13 cellular contexts compared by ENCODE assay signal in genomic region chr2:46827274-46827930, GRCh38.
A peak's percentile ranks its signal among the peaks of the same experiment; 100 is the strongest.
DNase-seq lines count a peak whose midpoint lies in the region; FAIRE-seq and TF ChIP-seq lines count a peak whose summit lies in the region.
"Had no signal": no experiment of that assay in that cellular context is flagged by ENCODE, and none has a peak within 500 bp of the region (broad histone marks: within the 10 kb centered on the region; RNA-seq: fewer than 3 reads in every experiment).

No MANE protein-coding gene starts in this region.

- no peak overlapping the region for H3K9ac ChIP-seq in endothelial cell of umbilical vein (replicated peaks; ENCODE audit: extremely low read depth, insufficient read depth, low read length)

- H3K4me3 ChIP-seq in NB4 (ENCODE audit: low read depth, low read length) (no peak overlapping the region), endothelial cell of umbilical vein (replicated peaks in 1 of 3; ENCODE audit: insufficient read depth in 1 of 3, low read depth in 1 of 3, low read length in 3 of 3) (no peak overlapping the region), tibial nerve (no peak overlapping the region)
- H3K4me3 ChIP-seq: skin epidermis had no signal

- BruUV-seq in endothelial cell of umbilical vein (replicated peaks; lab: Mats Ljungman, UMichigan), result no TSS peak

- H3K27me3 Mint-ChIP-seq in activated CD4-positive, alpha-beta memory T cell treated with anti-CD3 and anti-CD28 coated beads for 36 hours, result peaks cover 13% of the 10 kb centered on the region

- no peaks in the 10 kb centered on the region for H3K4me1 Mint-ChIP-seq in activated CD4-positive, alpha-beta memory T cell treated with anti-CD3 and anti-CD28 coated beads for 36 hours (ENCODE audit: low read depth)

- no peaks in the 10 kb centered on the region for H3K9me3 ChIP-seq in endothelial cell of umbilical vein (replicated peaks; ENCODE audit: control insufficient read depth, insufficient read depth, low read length)
- H3K9me3 ChIP-seq in tibial nerve, result peaks cover 0 to 4% (median 0%) of the 10 kb centered on the region in 4 donors

- no peaks in the 10 kb centered on the region for H3K9me1 ChIP-seq in endothelial cell of umbilical vein (replicated peaks; ENCODE audit: control insufficient read depth, extremely low read depth, insufficient read depth, low read length)

- peaks cover 4% of the 10 kb centered on the region for H3K9me3 Mint-ChIP-seq in activated CD4-positive, alpha-beta memory T cell treated with anti-CD3 and anti-CD28 coated beads for 36 hours

- no peak for TF ChIP-seq CTCF in NB4 (IDR thresholded peaks at IDR 0.05; ENCODE audit: low read depth, low read length)
- no peak for TF ChIP-seq CTCF in endothelial cell of umbilical vein (IDR thresholded peaks at IDR 0.05; ENCODE audit: extremely low read depth in 1 of 2, insufficient read depth in 1 of 2, low read depth in 1 of 2, low read length in 2 of 2)
- no peak for TF ChIP-seq CTCF in tibial nerve (IDR thresholded peaks at IDR 0.05)

- intact Hi-C loops in endothelial cell of umbilical vein (cut with micrococcal nuclease), result no loop called here
- intact Hi-C loops in activated CD4-positive, alpha-beta memory T cell treated with anti-CD3 and anti-CD28 coated beads for 36 hours (cut with micrococcal nuclease), result no loop called here

- no peak for FAIRE-seq in endothelial cell of umbilical vein (lab: Jason Lieb, UNC)

- H3K4me1 ChIP-seq in endothelial cell of umbilical vein (ENCODE audit: control insufficient read depth, extremely low read depth, insufficient read depth, low read length) (no peaks in the 10 kb centered on the region), tibial nerve (no peaks in the 10 kb centered on the region)

- H3K27ac ChIP-seq in endothelial cell of umbilical vein (ENCODE audit: insufficient read depth, low read depth, low read length) (no peak overlapping the region), tibial nerve (no peak overlapping the region)

- H3K36me3 ChIP-seq in endothelial cell of umbilical vein (ENCODE audit: control insufficient read depth in 2 of 2, extremely low read depth in 1 of 2, insufficient read depth in 2 of 2, low read length in 2 of 2) (no peaks in the 10 kb centered on the region), tibial nerve (no peaks in the 10 kb centered on the region)

- no peak overlapping the region for H3K4me3 Mint-ChIP-seq in activated CD4-positive, alpha-beta memory T cell treated with anti-CD3 and anti-CD28 coated beads for 36 hours
- H3K4me3 Mint-ChIP-seq: activated T-cell treated with anti-CD3 and anti-CD28 coated beads, Interleukin-2, amount 50 U/mL, for 4 hours had no signal

- POLR2A ChIA-PET in endothelial cell of umbilical vein (lab: Charles Lee), result no interaction called here
- POLR2A ChIA-PET in activated CD4-positive, alpha-beta memory T cell treated with anti-CD3 and anti-CD28 coated beads for 36 hours (lab: Charles Lee), result no interaction called here

- DNase-seq in Daoy (ENCODE audit: low read depth) (peak; percentile 63), NB4 (ENCODE audit: low read depth) (peak; percentile 82), endothelial cell of umbilical vein (ENCODE audit: low read depth, low spot score) (peak; percentile 18), renal cortical epithelial cell (ENCODE audit: low read depth) (peak; percentile 29), cerebellum (ENCODE audit: low spot score) (no peak), NCI-H1417 (lab: John Stamatoyannopoulos, UW) (no peak), tibial nerve (ENCODE audit: low spot score in 2 of 2) (no peak)
- DNase-seq in activated CD4-positive, alpha-beta memory T cell treated with anti-CD3 and anti-CD28 coated beads for 36 hours, result no peak
- DNase-seq: activated T-cell treated with anti-CD3 and anti-CD28 coated beads, Interleukin-2, amount 50 U/mL, for 4 hours; anterior cingulate cortex; COR-L47; hypothalamus had no signal

- no peaks in the 10 kb centered on the region for H3K27me3 ChIP-seq in endothelial cell of umbilical vein (ENCODE audit: control insufficient read depth in 2 of 2, insufficient read depth in 2 of 2, low read length in 2 of 2)
- H3K27me3 ChIP-seq in tibial nerve, result no peaks in the 10 kb centered on the region

- no peak for TF ChIP-seq EP300 in tibial nerve (IDR thresholded peaks at IDR 0.05)

- dilution Hi-C loops in endothelial cell of umbilical vein (cut with MboI; ENCODE audit: extremely low pct_ligation_motif_present, low sequenced_read_pairs), result no loop called here

- H4K20me1 ChIP-seq in endothelial cell of umbilical vein (replicated peaks; ENCODE audit: control insufficient read depth, extremely low read depth, insufficient read depth, low read length), result no peaks in the 10 kb centered on the region

- WGBS in tibial nerve, 2 donors, result 78 to 84% methylated on average over 7 to 8 of the region's 8 CpGs

- no peak overlapping the region for H3K27ac Mint-ChIP-seq in activated CD4-positive, alpha-beta memory T cell treated with anti-CD3 and anti-CD28 coated beads for 36 hours

- CTCF ChIA-PET in endothelial cell of umbilical vein (lab: Charles Lee), result interaction anchor here (0.8 to 1.2 kb wide), 4 partner anchors 11 to 43 kb away, joined by 3 to 4 read pairs (median 3); no protein-coding TSS in a partner anchor
- CTCF ChIA-PET in activated CD4-positive, alpha-beta memory T cell treated with anti-CD3 and anti-CD28 coated beads for 36 hours (lab: Charles Lee), result no interaction called here

- no peak overlapping the region for H2AFZ ChIP-seq in endothelial cell of umbilical vein (ENCODE audit: low read depth, low read length)

- TF ChIP-seq POLR2A in NB4 (IDR thresholded peaks at IDR 0.05; ENCODE audit: extremely low read depth, insufficient read length) (no peak), endothelial cell of umbilical vein (IDR thresholded peaks at IDR 0.05; ENCODE audit: low read depth, low read length) (no peak), tibial nerve (IDR thresholded peaks at IDR 0.05) (no peak)

- no peak overlapping the region for H3K4me2 ChIP-seq in endothelial cell of umbilical vein (ENCODE audit: insufficient read depth, low read length)

- peaks cover 2% of the 10 kb centered on the region for H3K36me3 Mint-ChIP-seq in activated CD4-positive, alpha-beta memory T cell treated with anti-CD3 and anti-CD28 coated beads for 36 hours

- no peaks in the 10 kb centered on the region for H3K79me2 ChIP-seq in endothelial cell of umbilical vein (ENCODE audit: control insufficient read depth, insufficient read depth, low read length)

TF ChIP-seq in endothelial cell of umbilical vein, 7 proteins besides CTCF, POLR2A, EP300 and RAD21:
- TF ChIP-seq JUN (IDR thresholded peaks at IDR 0.05; ENCODE audit: borderline replicate concordance, insufficient read depth, insufficient read length, low read depth), result no peak
- TF ChIP-seq, protein P1, sequence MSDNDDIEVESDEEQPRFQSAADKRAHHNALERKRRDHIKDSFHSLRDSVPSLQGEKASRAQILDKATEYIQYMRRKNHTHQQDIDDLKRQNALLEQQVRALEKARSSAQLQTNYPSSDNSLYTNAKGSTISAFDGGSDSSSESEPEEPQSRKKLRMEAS (IDR thresholded peaks at IDR 0.05; ENCODE audit: insufficient read depth, insufficient read length), result no peak
- no peak for TF ChIP-seq MYC (IDR thresholded peaks at IDR 0.05; ENCODE audit: low read depth, low read length)
- TF ChIP-seq POLR2AphosphoS5 (IDR thresholded peaks at IDR 0.05; ENCODE audit: insufficient read depth, low read depth, low read length), result no peak
- no peak for TF ChIP-seq FOS (IDR thresholded peaks at IDR 0.05; ENCODE audit: borderline replicate concordance, insufficient read depth, low read length)
- no peak for TF ChIP-seq EZH2 (IDR thresholded peaks at IDR 0.05; ENCODE audit: borderline replicate concordance, low read depth, low read length, severe bottlenecking)
- no peak for TF ChIP-seq GATA2 (IDR thresholded peaks at IDR 0.05; ENCODE audit: insufficient read depth, insufficient read length, low read depth, low read length)

Comparison
In these comparisons a context has a peak if more than half of its experiments do, and no peak if none do; other contexts are left out.
1. DNase-seq: peak in Daoy (single experiment), NB4 (single experiment), endothelial cell of umbilical vein (single experiment) and renal cortical epithelial cell (single experiment); none in cerebellum (single experiment), activated CD4-positive, alpha-beta memory T cell treated with anti-CD3 and anti-CD28 coated beads for 36 hours (single experiment), NCI-H1417 (0 of 3) and tibial nerve (0 of 2).